ENCODE assay signal across 1 cellular context in the genomic region with DNA sequence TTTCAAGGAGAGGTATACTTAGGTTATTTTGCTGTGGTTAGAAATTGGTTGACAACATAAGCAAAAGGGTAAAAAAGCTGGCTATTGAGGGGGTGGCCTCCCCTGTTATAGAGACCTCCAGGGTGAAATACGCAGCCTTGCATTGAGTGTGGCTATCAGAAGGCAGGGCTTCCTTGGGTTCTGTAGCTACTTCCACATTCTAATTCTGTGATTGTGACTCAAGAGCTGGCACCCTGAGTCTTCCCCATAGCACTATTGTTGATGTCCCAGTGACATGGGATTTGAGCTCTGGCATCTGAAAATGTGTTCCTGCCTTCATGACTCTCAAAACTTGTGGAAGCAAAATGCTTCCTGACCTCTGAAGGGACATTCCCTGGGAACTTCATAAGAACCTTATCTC. TPM values are rescaled to one million over a fixed set of nuclear protein-coding genes. Genes with fewer than 3 reads are reported as not detected.
"Had no signal": no experiment of that assay in that cellular context is flagged by ENCODE, and none has a peak within 500 bp of the region (broad histone marks: within the 10 kb centered on the region; RNA-seq: fewer than 3 reads in every experiment).

No MANE protein-coding gene starts in this region.

RNA-seq across cellular contexts. Expression of a gene that starts 38.7 kb away (rescaled TPM):
- total RNA-seq: Right ventricle myocardium inferior had no signal
